ENCODE assay signal across 12 cellular contexts in the genomic region with DNA sequence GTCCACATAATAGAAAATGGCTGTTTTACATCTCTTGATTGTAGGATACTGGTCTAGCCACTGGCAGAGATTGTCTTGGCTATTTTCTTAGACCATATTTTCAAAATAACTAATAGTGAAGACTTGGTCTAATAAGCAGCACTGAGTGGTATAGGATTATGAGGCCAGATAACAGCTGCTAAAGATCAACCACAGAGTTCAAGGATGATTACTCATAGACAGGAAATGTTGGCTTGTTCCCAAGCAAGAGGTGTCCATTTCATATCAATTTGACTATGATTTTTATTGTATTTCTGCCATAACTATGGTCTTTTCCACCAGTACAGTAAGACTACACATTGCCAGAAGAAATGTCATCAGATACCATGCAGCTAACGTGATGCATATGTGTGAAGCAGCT.
A peak's percentile ranks its signal among the peaks of the same experiment; 100 is the strongest.
DNase-seq lines count a peak whose midpoint lies in the region; ATAC-seq and TF ChIP-seq lines count a peak whose summit lies in the region.
"Had no signal": no experiment of that assay in that cellular context is flagged by ENCODE, and none has a peak within 500 bp of the region (broad histone marks: within the 10 kb centered on the region; RNA-seq: fewer than 3 reads in every experiment).

No MANE protein-coding gene starts in this region.

- H3K4me3 ChIP-seq in brain microvascular endothelial cell (ENCODE audit: low read depth, low read length), result no peak overlapping the region
- H3K4me3 ChIP-seq: ascending aorta had no signal

- no peak for ATAC-seq in HG03457 (IDR thresholded peaks at IDR 0.05; ENCODE audit: unreplicated experiment)
- ATAC-seq: left lobe of liver had no signal

- TF ChIP-seq CTCF in brain microvascular endothelial cell (IDR thresholded peaks at IDR 0.05; ENCODE audit: low read depth, low read length, missing control alignments), result no peak

- in situ Hi-C loops in brain microvascular endothelial cell (cut with HindIII; ENCODE audit: low pct_ligation_motif_present, low sequenced_read_pairs), result no loop called here

- no peak overlapping the region for H3K27ac ChIP-seq in brain microvascular endothelial cell
- H3K27ac ChIP-seq: ascending aorta, neutrophil had no signal

- DNase-seq in DMS 273 (lab: John Stamatoyannopoulos, UW; ENCODE audit: unreplicated experiment) (peak; percentile 47), NAMALWA (ENCODE audit: low spot score) (peak; percentile 71), brain microvascular endothelial cell (peak; percentile 84), myocyte (ENCODE audit: low read depth) (peak; percentile 93), pons (ENCODE audit: low spot score) (no peak), GM19240 (ENCODE audit: insufficient read length, low spot score) (no peak), AML-193 (lab: John Stamatoyannopoulos, UW) (no peak)
- DNase-seq: COR-L47 had no signal

- no peaks in the 10 kb centered on the region for H3K27me3 ChIP-seq in brain microvascular endothelial cell (replicated peaks)
- H3K27me3 ChIP-seq: ascending aorta, neutrophil had no signal

- H3K36me3 ChIP-seq in brain microvascular endothelial cell (replicated peaks), result no peaks in the 10 kb centered on the region
- H3K36me3 ChIP-seq: ascending aorta, neutrophil had no signal

Comparison
In these comparisons a context has a peak if more than half of its experiments do, and no peak if none do; other contexts are left out.
1. DNase-seq: peak in DMS 273 (single experiment), NAMALWA (single experiment), brain microvascular endothelial cell (single experiment) and myocyte (single experiment); none in pons (single experiment), GM19240 (single experiment) and AML-193 (0 of 2).